10 cellular contexts compared by ENCODE assay signal in the genomic region with DNA sequence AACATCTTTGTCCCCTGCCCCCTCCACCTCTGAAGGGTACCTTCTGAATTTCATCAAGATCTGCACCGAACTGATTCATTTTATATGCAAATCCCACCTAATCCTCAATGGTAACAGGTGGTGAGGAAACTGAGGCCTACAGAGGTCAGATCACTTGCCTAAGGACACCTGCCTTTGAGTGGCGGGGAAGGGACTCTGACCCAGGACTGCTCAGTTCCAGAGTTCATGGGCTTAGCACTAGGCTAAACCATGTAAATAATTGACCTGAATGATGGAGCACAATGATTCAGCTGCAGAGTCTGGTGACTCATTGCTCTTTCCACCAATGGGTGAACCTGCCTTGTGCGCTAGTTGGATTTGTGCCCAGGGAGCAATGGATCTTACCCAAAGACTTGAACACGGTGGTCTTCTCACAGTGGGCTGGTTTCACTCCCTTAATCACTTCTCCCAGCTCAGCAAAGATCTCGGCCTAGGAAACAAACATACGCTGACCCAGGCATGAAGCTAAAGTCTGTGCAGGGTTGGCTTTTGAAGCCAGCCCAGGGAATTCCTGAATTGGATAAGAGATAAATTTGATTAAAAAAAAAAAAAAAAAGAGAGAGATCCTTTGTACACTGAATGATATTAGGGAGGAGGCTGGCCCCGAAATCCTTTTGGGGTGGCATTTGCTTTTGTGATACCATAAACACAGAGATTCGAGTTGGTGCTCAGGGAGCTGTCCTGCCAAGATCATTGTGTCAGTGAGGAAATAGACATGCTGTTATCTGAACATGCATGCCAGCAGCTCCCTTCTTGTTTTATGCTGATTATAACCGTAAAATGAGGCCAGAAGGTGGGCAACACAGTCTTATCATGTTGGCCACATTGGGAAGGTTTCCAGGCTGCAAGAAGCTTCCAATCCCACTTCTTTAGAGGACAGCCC. TPM values are rescaled to one million over a fixed set of nuclear protein-coding genes. Genes with fewer than 3 reads are reported as not detected.
DNase-seq lines count a peak whose midpoint lies in the region; ATAC-seq and TF ChIP-seq lines count a peak whose summit lies in the region.
"Had no signal": no experiment of that assay in that cellular context is flagged by ENCODE, and none has a peak within 500 bp of the region (broad histone marks: within the 10 kb centered on the region; RNA-seq: fewer than 3 reads in every experiment).

No MANE protein-coding gene starts in this region.

- no peaks in the 10 kb centered on the region for H3K9me3 ChIP-seq in fibroblast of lung (ENCODE audit: control insufficient read depth, insufficient read depth, low read depth, low read length)

- TF ChIP-seq CTCF in fibroblast of lung (conservative IDR thresholded peaks at IDR 0.05 in 1 of 2, IDR thresholded peaks at IDR 0.05 in 1 of 2; ENCODE audit: low read depth in 1 of 2, low read length in 2 of 2) = no peak
- TF ChIP-seq CTCF in retinal pigment epithelial cell (conservative IDR thresholded peaks at IDR 0.05; ENCODE audit: low read depth, low read length) = no peak

- no peak overlapping the region for H3K27ac ChIP-seq in fibroblast of lung (ENCODE audit: insufficient read depth, low read length)
- H3K27ac ChIP-seq: cardiac muscle cell had no signal

- peak overlapping the region; percentile 52 for H3K4me2 ChIP-seq in fibroblast of lung (ENCODE audit: extremely low read depth, insufficient read depth, low read length)

- H3K9ac ChIP-seq in fibroblast of lung (ENCODE audit: insufficient read depth, low read length) = no peak overlapping the region

- H3K36me3 ChIP-seq in fibroblast of lung (ENCODE audit: control insufficient read depth, insufficient read depth, low read length) = no peaks in the 10 kb centered on the region
- H3K36me3 ChIP-seq: cardiac muscle cell had no signal

- peaks cover 5% of the 10 kb centered on the region for H3K4me1 ChIP-seq in fibroblast of lung (ENCODE audit: control insufficient read depth, extremely low read depth, insufficient read depth, low read length)

- peaks cover 3% of the 10 kb centered on the region for H3K27me3 ChIP-seq in fibroblast of lung (ENCODE audit: control insufficient read depth, insufficient read depth, low read length)
- H3K27me3 ChIP-seq: cardiac muscle cell had no signal

- no peak overlapping the region for H3K4me3 ChIP-seq in fibroblast of lung (replicated peaks in 1 of 4; ENCODE audit: control extremely low read depth in 1 of 4, insufficient read depth in 1 of 4, low read depth in 3 of 4, low read length in 4 of 4)
- no peak overlapping the region for H3K4me3 ChIP-seq in retinal pigment epithelial cell (ENCODE audit: low read length)
- H3K4me3 ChIP-seq: cardiac muscle cell had no signal

- DNase-seq in OCI-M1 (lab: John Stamatoyannopoulos, UW) = peak; percentile 91
- DNase-seq in fibroblast of lung (ENCODE audit: low read depth in 2 of 2) = peak; percentile 72 to 98
- DNase-seq in retinal pigment epithelial cell (ENCODE audit: low read depth) = peak; percentile 63
- no peak for DNase-seq in stimulated activated CD4-positive, alpha-beta T cell treated with anti-CD3 and anti-CD28 coated beads, Interleukin-4, amount 100 ng/mL, for 24 hours
- DNase-seq in putamen (ENCODE audit: low spot score) = no peak
- DNase-seq: T-helper 9 cell had no signal

- no peaks in the 10 kb centered on the region for H3K79me2 ChIP-seq in fibroblast of lung (ENCODE audit: control insufficient read depth, insufficient read depth, low read length)

- H2AFZ ChIP-seq in fibroblast of lung (ENCODE audit: low read length) = no peak overlapping the region

- no peaks in the 10 kb centered on the region for H4K20me1 ChIP-seq in fibroblast of lung (ENCODE audit: control insufficient read depth, extremely low read depth, insufficient read depth, low read length)

- ATAC-seq in GM18861 (IDR thresholded peaks at IDR 0.05; ENCODE audit: unreplicated experiment) (peak; percentile 42), HG03342 (IDR thresholded peaks at IDR 0.05; ENCODE audit: unreplicated experiment) (no peak), GM21717 (IDR thresholded peaks at IDR 0.05; ENCODE audit: unreplicated experiment) (no peak)

RNA-seq across cellular contexts. Expression of a gene that starts 17.0 kb away (rescaled TPM):
- 0.26 and 0.50 TPM in 2 replicates for total RNA-seq in fibroblast of lung
- polyA plus RNA-seq in fibroblast of lung = 0.06 and 0.30 TPM in 2 replicates
- polyA plus RNA-seq in fibroblast of lung (2012) = 0.69 TPM in 1 of 2 replicates, not detected in the other
- polyA minus RNA-seq in fibroblast of lung (ENCODE audit: low replicate concordance) = not detected in 2 replicates
- total RNA-seq: cardiac muscle cell had no signal
- polyA plus RNA-seq: cardiac muscle cell had no signal

RNA-seq across cellular contexts. Expression of a gene that starts 27.6 kb away (rescaled TPM):
- total RNA-seq in fibroblast of lung = not detected in 2 replicates
- not detected in 2 replicates for polyA plus RNA-seq in fibroblast of lung
- polyA plus RNA-seq in fibroblast of lung (2012) = not detected in 2 replicates
- not detected in 2 replicates for polyA minus RNA-seq in fibroblast of lung (ENCODE audit: low replicate concordance)
- total RNA-seq: cardiac muscle cell had no signal
- polyA plus RNA-seq: cardiac muscle cell had no signal

RNA-seq across cellular contexts. Expression of a gene that starts 49.8 kb away (rescaled TPM):
- total RNA-seq in fibroblast of lung = not detected in 2 replicates
- not detected in 2 replicates for polyA plus RNA-seq in fibroblast of lung
- polyA plus RNA-seq in fibroblast of lung (2012) = not detected in 2 replicates
- polyA minus RNA-seq in fibroblast of lung (ENCODE audit: low replicate concordance) = not detected in 2 replicates
- total RNA-seq: cardiac muscle cell had no signal
- polyA plus RNA-seq: cardiac muscle cell had no signal

Comparison
In these comparisons a context has a peak if more than half of its experiments do, and no peak if none do; other contexts are left out.
1. DNase-seq: peak in OCI-M1 (single experiment), fibroblast of lung (2 of 2) and retinal pigment epithelial cell (single experiment); none in stimulated activated CD4-positive, alpha-beta T cell treated with anti-CD3 and anti-CD28 coated beads, Interleukin-4, amount 100 ng/mL, for 24 hours (single experiment) and putamen (single experiment).